7 cellular contexts compared by ENCODE assay signal in the genomic region with DNA sequence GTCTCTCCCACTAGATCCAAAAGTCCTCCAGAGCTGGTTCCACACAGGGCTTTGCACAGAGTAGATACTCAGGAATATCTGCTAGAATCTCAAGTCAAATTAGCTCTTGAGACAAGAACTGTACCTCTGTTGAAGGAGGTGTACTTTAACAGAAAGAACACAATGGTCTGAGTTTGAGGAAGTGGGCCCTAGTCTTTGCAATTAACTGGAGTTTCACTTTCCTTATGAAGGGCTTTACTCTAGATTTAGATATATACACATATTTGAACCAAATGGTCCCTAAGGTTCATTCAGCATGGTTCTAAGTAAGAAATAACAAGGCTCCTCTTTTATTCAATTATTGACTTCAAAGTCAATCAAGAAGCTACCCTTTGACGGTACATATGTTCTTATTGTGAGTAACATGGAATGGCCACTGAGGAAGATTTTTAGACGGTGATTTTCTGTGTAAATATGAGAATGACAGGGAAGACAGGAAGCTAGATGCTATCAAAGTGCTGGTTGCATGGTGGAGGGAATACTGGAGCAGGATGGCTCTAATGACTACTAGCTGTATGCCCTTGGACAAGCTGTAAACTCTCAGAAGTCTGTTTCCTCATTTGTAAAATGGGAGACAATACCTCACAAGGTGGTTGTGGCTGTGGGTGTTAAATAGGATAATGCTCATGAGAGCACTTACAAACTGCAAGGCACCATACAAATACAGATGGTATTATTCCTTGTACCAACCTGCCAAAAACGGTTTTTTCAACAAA.
A peak's percentile ranks its signal among the peaks of the same experiment; 100 is the strongest.
DNase-seq lines count a peak whose midpoint lies in the region; ATAC-seq lines count a peak whose summit lies in the region.

No MANE protein-coding gene starts in this region.

- no peak overlapping the region for H3K4me2 ChIP-seq in mesendoderm (ENCODE audit: low read length)

- no peak overlapping the region for H3K4me3 ChIP-seq in mesendoderm (ENCODE audit: low read length)

- no peak overlapping the region for H3K23ac ChIP-seq in mesendoderm (ENCODE audit: low read length)

- peak overlapping the region; percentile 37 for H3K27ac ChIP-seq in mesendoderm (ENCODE audit: low read depth, low read length)

- no peak overlapping the region for H4K8ac ChIP-seq in mesendoderm (ENCODE audit: low read depth, low read length)

- H4K5ac ChIP-seq in mesendoderm (ENCODE audit: low read length): no peak overlapping the region

- H3K4me1 ChIP-seq in mesendoderm (ENCODE audit: control insufficient read depth, low read depth, low read length): peaks cover 5% of the 10 kb centered on the region

- H3K4ac ChIP-seq in mesendoderm (ENCODE audit: low read depth, low read length): no peak overlapping the region

- H3K79me2 ChIP-seq in mesendoderm (ENCODE audit: control insufficient read depth, insufficient read depth, low read length): no peaks in the 10 kb centered on the region

- peak overlapping the region; percentile 28 for H2BK120ac ChIP-seq in mesendoderm (ENCODE audit: low read depth, low read length)

- H3K56ac ChIP-seq in mesendoderm (ENCODE audit: low read length): no peak overlapping the region

- peak overlapping the region; percentile 88 for H2BK15ac ChIP-seq in mesendoderm (replicated peaks; ENCODE audit: low read depth)

- no peak overlapping the region for H2BK5ac ChIP-seq in mesendoderm (ENCODE audit: low read length)

- H3K18ac ChIP-seq in mesendoderm (ENCODE audit: low read length): peak overlapping the region; percentile 68

- H2AK5ac ChIP-seq in mesendoderm (ENCODE audit: low read length): no peak overlapping the region

- no peaks in the 10 kb centered on the region for H3K27me3 ChIP-seq in mesendoderm (ENCODE audit: insufficient read depth, low read length, poor library complexity)

- ATAC-seq in GM19025 (IDR thresholded peaks at IDR 0.05; ENCODE audit: low read depth, unreplicated experiment) (peak; percentile 87), HG02870 (IDR thresholded peaks at IDR 0.05; ENCODE audit: unreplicated experiment) (peak; percentile 69)

- peak; percentile 76 for DNase-seq in OCI-M1 (lab: John Stamatoyannopoulos, UW)
- no peak for DNase-seq in mesendoderm
- no peak for DNase-seq in HT-29 (ENCODE audit: low spot score)
- DNase-seq in RKO (ENCODE audit: low spot score): no peak
- no peak for DNase-seq in COLO668 (lab: John Stamatoyannopoulos, UW; ENCODE audit: unreplicated experiment)

- H3K36me3 ChIP-seq in mesendoderm (ENCODE audit: control insufficient read depth, insufficient read depth, low read length): no peaks in the 10 kb centered on the region

- no peaks in the 10 kb centered on the region for H3K79me1 ChIP-seq in mesendoderm (ENCODE audit: low read length)

- H3K9ac ChIP-seq in mesendoderm (ENCODE audit: low read length): no peak overlapping the region

- WGBS in mesendoderm (ENCODE audit: extremely low coverage, insufficient coverage, low lambda C conversion rate): no CpG with 5 or more reads among the region's 3 CpGs
